Comparison of ENCODE assay signal across 9 cellular contexts in the genomic region with DNA sequence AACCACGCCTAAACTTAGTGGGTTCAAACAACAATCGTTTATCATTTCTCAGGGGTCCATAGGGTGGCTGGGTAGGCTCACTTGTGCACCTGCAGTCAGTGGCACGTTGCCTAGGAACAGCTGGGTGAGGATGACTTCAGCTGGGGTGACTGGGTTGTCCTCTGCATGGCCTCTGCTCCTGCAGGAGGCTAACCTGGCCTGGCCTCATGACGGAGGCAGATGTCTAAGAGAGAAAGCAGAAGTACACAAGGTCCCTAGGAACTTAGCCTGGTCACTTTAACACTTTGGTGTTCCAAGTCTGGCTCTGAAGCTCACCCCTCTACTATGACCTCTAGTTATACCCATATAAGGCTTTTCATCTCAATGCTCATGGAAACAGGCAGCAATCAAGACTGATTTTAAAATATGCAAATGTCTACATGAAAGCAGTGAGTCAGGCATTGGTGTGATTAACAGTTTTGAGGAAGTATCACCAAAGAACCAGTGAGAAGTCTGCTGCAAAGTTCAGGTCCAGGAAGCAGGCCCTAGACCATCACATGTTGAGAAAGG. TPM values are rescaled to one million over a fixed set of nuclear protein-coding genes. Genes with fewer than 3 reads are reported as not detected.
A peak's percentile ranks its signal among the peaks of the same experiment; 100 is the strongest.
DNase-seq lines count a peak whose midpoint lies in the region; ATAC-seq and TF ChIP-seq lines count a peak whose summit lies in the region.
"Had no signal": no experiment of that assay in that cellular context is flagged by ENCODE, and none has a peak within 500 bp of the region (broad histone marks: within the 10 kb centered on the region; RNA-seq: fewer than 3 reads in every experiment).

No MANE protein-coding gene starts in this region.

- no peak for TF ChIP-seq POLR2A in prostate gland (IDR thresholded peaks at IDR 0.05)

- peaks cover 3% of the 10 kb centered on the region for H3K4me1 ChIP-seq in prostate gland (replicated peaks)

- 81% methylated on average over 4 of the region's 4 CpGs for whole genome bisulfite sequencing in prostate gland

- ATAC-seq in GM18870 (IDR thresholded peaks at IDR 0.05; ENCODE audit: unreplicated experiment) = peak; percentile 93
- peak; percentile 87 for ATAC-seq in GM21737 (IDR thresholded peaks at IDR 0.05; ENCODE audit: unreplicated experiment)
- no peak for ATAC-seq in omental fat pad (ENCODE audit: low FRiP score)

- H3K4me3 ChIP-seq in HL-60 (replicated peaks; ENCODE audit: insufficient read depth, low read length) = no peak overlapping the region
- no peak overlapping the region for H3K4me3 ChIP-seq in foreskin fibroblast (ENCODE audit: low read depth in 1 of 2, low read length in 2 of 2)
- H3K4me3 ChIP-seq in prostate gland = no peak overlapping the region

- H3K9me3 ChIP-seq in prostate gland = no peaks in the 10 kb centered on the region

- H3K27me3 ChIP-seq in HL-60 (ENCODE audit: insufficient read depth, poor library complexity, severe bottlenecking) (no peaks in the 10 kb centered on the region), prostate gland (replicated peaks; ENCODE audit: insufficient read depth) (no peaks in the 10 kb centered on the region)

- intact Hi-C loops in prostate gland (cut with DNase I) = no loop called here

- no peaks in the 10 kb centered on the region for H3K36me3 ChIP-seq in prostate gland

- H3K27ac ChIP-seq in HL-60 (replicated peaks) (peak overlapping the region; percentile 40), prostate gland (no peak overlapping the region)
- H3K27ac ChIP-seq: VCaP had no signal

- TF ChIP-seq CTCF in HL-60 (IDR thresholded peaks at IDR 0.05; ENCODE audit: insufficient read depth, low read length) (no peak), omental fat pad (IDR thresholded peaks at IDR 0.05) (no peak), foreskin fibroblast (IDR thresholded peaks at IDR 0.05; ENCODE audit: low read depth, low read length) (no peak), prostate gland (IDR thresholded peaks at IDR 0.05) (no peak)

- DNase-seq in HL-60 (ENCODE audit: low read depth in 1 of 2, low spot score in 1 of 2) (peak in 1 of 2 experiments; percentile 54), medulla oblongata (ENCODE audit: extremely low spot score) (peak; percentile 44), omental fat pad (ENCODE audit: low spot score) (no peak), foreskin fibroblast (no peak), prostate gland (ENCODE audit: low spot score) (no peak)
- DNase-seq in central memory CD4-positive, alpha-beta T cell = no peak

RNA-seq across cellular contexts. Expression of a gene that starts 10.8 kb away (rescaled TPM):
- total RNA-seq in omental fat pad = 10 to 100 TPM in 2 of 4 donors, 1 to 10 TPM in 2; 6.5 to 40.7 (median 13.4) TPM
- total RNA-seq in prostate gland = 1 to 10 TPM; 3.5 to 4.4 TPM

RNA-seq across cellular contexts. Expression of a gene that starts 17.7 kb away (rescaled TPM):
- total RNA-seq in omental fat pad = 10 to 100 TPM; 16.3 to 47.8 (median 24.2) TPM
- total RNA-seq in prostate gland = 10 to 100 TPM; 76.3 to 88.3 TPM
